Comparison of ENCODE assay signal across 13 cellular contexts in genomic region chr1:203217139-203217621, GRCh38. TPM values are rescaled to one million over a fixed set of nuclear protein-coding genes. Genes with fewer than 3 reads are reported as not detected.
DNase-seq lines count a peak whose midpoint lies in the region; ATAC-seq and TF ChIP-seq lines count a peak whose summit lies in the region.
"Had no signal": no experiment of that assay in that cellular context is flagged by ENCODE, and none has a peak within 500 bp of the region (broad histone marks: within the 10 kb centered on the region; RNA-seq: fewer than 3 reads in every experiment).

No MANE protein-coding gene starts in this region.

- H3F3A ChIP-seq in GM23338 (replicated peaks; ENCODE audit: low read depth) (no peaks in the 10 kb centered on the region), SK-N-SH (replicated peaks; ENCODE audit: insufficient read depth) (no peaks in the 10 kb centered on the region)

- peaks cover 17% of the 10 kb centered on the region for H3K4me1 Mint-ChIP-seq in GM23338

- no peaks in the 10 kb centered on the region; the same call in 2 of the 3 replicates for H3K9me3 Mint-ChIP-seq in GM23338
- H3K9me3 Mint-ChIP-seq: CD14-positive monocyte, neural crest cell had no signal

- H3K4me2 ChIP-seq in GM23338 = no peak overlapping the region
- H3K4me2 ChIP-seq in SK-N-SH = no peak overlapping the region
- H3K4me2 ChIP-seq: KMS-11 had no signal

- no peak for TF ChIP-seq EP300 in SK-N-SH (IDR thresholded peaks at IDR 0.05; ENCODE audit: borderline replicate concordance in 1 of 2, low read depth in 1 of 2, low read length in 1 of 2)

- H2AFZ ChIP-seq in GM23338 (peak overlapping the region; percentile 99), SK-N-SH (ENCODE audit: low read depth) (no peak overlapping the region)

- H3K4me3 Mint-ChIP-seq in GM23338 = no peak overlapping the region
- H3K4me3 Mint-ChIP-seq: neural crest cell had no signal

- POLR2A ChIA-PET in AG04450 (lab: Yijun Ruan, JAX) (no interaction called here), SK-N-SH (lab: Yijun Ruan, JAX) (interaction anchor here (2.2 kb wide), 1 partner anchor 99 kb away, joined by 12 read pairs; no protein-coding TSS in a partner anchor)

- in situ Hi-C loops in GM13976 (cut with MboI; ENCODE audit: low sequenced_read_pairs, unreplicated experiment) = loop anchor here (5.0 kb wide), 1 partner anchor 175 kb away; no protein-coding TSS in a partner anchor

- no peak overlapping the region for H3K27ac Mint-ChIP-seq in GM23338

- no peaks in the 10 kb centered on the region for H3K9me2 ChIP-seq in GM23338 (ENCODE audit: insufficient read depth)
- H3K9me2 ChIP-seq in SK-N-SH = no peaks in the 10 kb centered on the region

- H3K4me1 ChIP-seq in GM23338 (ENCODE audit: insufficient read depth) (peaks cover 10% of the 10 kb centered on the region), SK-N-SH (ENCODE audit: control insufficient read depth in 1 of 2, insufficient read depth in 2 of 2, low read depth in 1 of 2, low read length in 1 of 2) (peaks cover 0 to 2% of the 10 kb centered on the region in 2 experiments; a peak in 1 of 4 replicates)

- H3K4me3 ChIP-seq in AG04450 (ENCODE audit: low read depth, low read length) (no peak overlapping the region), GM23338 (no peak overlapping the region), SK-N-SH (ENCODE audit: low read depth in 2 of 2, low read length in 1 of 2) (no peak overlapping the region)

- H3K36me3 Mint-ChIP-seq in GM23338 (ENCODE audit: low read depth) = no peaks in the 10 kb centered on the region
- H3K36me3 Mint-ChIP-seq: CD14-positive monocyte had no signal

- WGBS in SK-N-SH (ENCODE audit: low lambda C conversion rate) = 57% methylated on average over 5 of the region's 5 CpGs

- no peaks in the 10 kb centered on the region for H4K20me1 ChIP-seq in GM23338 (replicated peaks; ENCODE audit: insufficient read depth)
- no peaks in the 10 kb centered on the region for H4K20me1 ChIP-seq in SK-N-SH (ENCODE audit: insufficient read depth)

- H3K9me3 ChIP-seq in AG04450 (ENCODE audit: control insufficient read depth, insufficient read depth, low read length) (no peaks in the 10 kb centered on the region), SK-N-SH (no peaks in the 10 kb centered on the region)

- H3K27me3 ChIP-seq in AG04450 (ENCODE audit: control insufficient read depth, insufficient read depth, low read length) (peaks cover 44% of the 10 kb centered on the region), GM23338 (ENCODE audit: insufficient read depth) (no peaks in the 10 kb centered on the region), SK-N-SH (ENCODE audit: insufficient read depth) (peaks cover 18% of the 10 kb centered on the region)

- no peak for TF ChIP-seq RAD21 in SK-N-SH (IDR thresholded peaks at IDR 0.05; ENCODE audit: low read length)

- ATAC-seq in GM23338 = peak; percentile 83
- ATAC-seq in GM21447 (IDR thresholded peaks at IDR 0.05; ENCODE audit: unreplicated experiment) = no peak

- peaks cover 20% of the 10 kb centered on the region for H3K27me3 Mint-ChIP-seq in GM23338 (ENCODE audit: insufficient read depth, low read depth, poor library complexity)

- CTCF ChIA-PET in AG04450 (lab: Charles Lee) = interaction anchor here (0.8 to 9.0 kb wide), 16 partner anchors 12 to 181 kb away, joined by 3 to 253 read pairs (median 8); partner anchors contain the start of gene ADORA1
- CTCF ChIA-PET in SK-N-SH (lab: Yijun Ruan, JAX) = interaction anchor here (0.7 to 23.6 kb wide), 32 partner anchors 9 to 271 kb away, joined by 3 to 602 read pairs (median 10); partner anchors contain the start of genes ADORA1, MYBPH and PPFIA4

- H3K79me2 ChIP-seq in GM23338 (replicated peaks; ENCODE audit: insufficient read depth) = no peaks in the 10 kb centered on the region
- no peaks in the 10 kb centered on the region for H3K79me2 ChIP-seq in SK-N-SH (ENCODE audit: insufficient read depth)

- H3K27ac ChIP-seq in AG04450 (ENCODE audit: low read depth, low read length) (no peak overlapping the region), GM23338 (ENCODE audit: low read depth) (no peak overlapping the region), SK-N-SH (ENCODE audit: low read depth in 2 of 2, low read length in 1 of 2) (no peak overlapping the region)
- H3K27ac ChIP-seq: epithelial cell of prostate, KMS-11 had no signal

- TF ChIP-seq CTCF in AG04450 (IDR thresholded peaks at IDR 0.05; ENCODE audit: low read depth, low read length) (0 out of 2 replicates have a peak, but pooled peaks have one; percentile 16), GM23338 (conservative IDR thresholded peaks at IDR 0.05; ENCODE audit: low read depth in 2 of 2) (peak; percentile 48 to 55), SK-N-SH (IDR thresholded peaks at IDR 0.05) (no peak; the same call in 1 of the 2 replicates), GM13976 (IDR thresholded peaks at IDR 0.05; ENCODE audit: borderline replicate concordance, control extremely low read depth, extremely low read depth, insufficient read depth, missing control alignments) (no peak)

- no peaks in the 10 kb centered on the region for H3K36me3 ChIP-seq in GM23338 (ENCODE audit: insufficient read depth)
- no peaks in the 10 kb centered on the region for H3K36me3 ChIP-seq in SK-N-SH (replicated peaks in 1 of 2; ENCODE audit: control insufficient read depth in 1 of 2, insufficient read depth in 2 of 2, low read length in 1 of 2)

- H3K9ac ChIP-seq in SK-N-SH = no peak overlapping the region
- H3K9ac ChIP-seq: KMS-11 had no signal

- no peak for DNase-seq in AG04450 (ENCODE audit: low read depth, low spot score)
- DNase-seq in GM23338 (ENCODE audit: low spot score) = peak; percentile 73
- DNase-seq in SK-N-SH = no peak
- DNase-seq in iPS-NIHi11 (ENCODE audit: low spot score) = peak; percentile 46
- no peak for DNase-seq in GM13976 (ENCODE audit: low spot score)
- no peak for DNase-seq in NCI-H1105 treated with DMSO at 0.1 percent for 48 hours (lab: John Stamatoyannopoulos, UW)
- no peak for DNase-seq in stimulated activated CD4-positive, alpha-beta T cell treated with anti-CD3 and anti-CD28 coated beads, Interleukin-4, amount 100 ng/mL, for 4 hours
- DNase-seq: stimulated activated naive CD8-positive, alpha-beta T cell treated with anti-CD3 and anti-CD28 coated beads, Interleukin-15, Interleukin-2, amounts not matched to agents 100 U/mL and 50 U/mL, for 24 hours had no signal

TF ChIP-seq in GM23338, 12 proteins besides CTCF, POLR2A, EP300 and RAD21 (continues in another document):
- TF ChIP-seq CREB1 (CRISPR knock-in tag; IDR thresholded peaks at IDR 0.05; ENCODE audit: low read depth) = no peak
- TF ChIP-seq NANOG (IDR thresholded peaks at IDR 0.05; ENCODE audit: borderline replicate concordance) = no peak
- no peak for TF ChIP-seq ETS1 (IDR thresholded peaks at IDR 0.05)
- TF ChIP-seq EZH2 (IDR thresholded peaks at IDR 0.05; ENCODE audit: low read depth, unreplicated experiment) = no peak
- no peak for TF ChIP-seq JUNB (IDR thresholded peaks at IDR 0.05; ENCODE audit: unreplicated experiment)

TF ChIP-seq in SK-N-SH, 30 proteins besides CTCF, POLR2A, EP300 and RAD21:
- peak; percentile 25; the same call in 1 of the 2 replicates for TF ChIP-seq SMC3 (IDR thresholded peaks at IDR 0.05; ENCODE audit: low read depth, low read length)
- no peak for TF ChIP-seq TAF1 (IDR thresholded peaks at IDR 0.05; ENCODE audit: borderline replicate concordance, low read depth, low read length)

RNA-seq across cellular contexts. Expression of gene CHIT1, which starts 12.3 kb away (rescaled TPM):
- polyA plus RNA-seq in AG04450 (2011; rRNA removed) (not detected in 2 replicates), GM23338 (2016; fragmentation: Nextera tagmentation; extraction: Ambion mirVana) (0.47 and 0.85 TPM in 2 replicates), SK-N-SH (2012; rRNA removed) (not detected in 2 replicates)
- polyA minus RNA-seq in AG04450 (2011; rRNA and poly(A)+ RNA removed) = not detected in 2 replicates
- 0.07 TPM in 1 of 2 replicates, not detected in the other for total RNA-seq in GM23338 (2014; rRNA removed; shearing (Covaris generic))
- not detected in 2 replicates for polyA plus RNA-seq in SK-N-SH (2012; cell fraction: cytosol; rRNA removed)
- polyA plus RNA-seq in SK-N-SH (2012; cell fraction: nucleus; rRNA removed) = 0.01 TPM in 2 replicates
- total RNA-seq: neural crest cell had no signal

RNA-seq across cellular contexts. Expression of gene CHI3L1, which starts 30.7 kb away (rescaled TPM):
- polyA plus RNA-seq in AG04450 (2011; rRNA removed) (6.4 and 8.9 TPM in 2 replicates), GM23338 (2016; fragmentation: Nextera tagmentation; extraction: Ambion mirVana) (not detected in 2 replicates), SK-N-SH (2012; rRNA removed) (not detected in 2 replicates)
- polyA minus RNA-seq in AG04450 (2011; rRNA and poly(A)+ RNA removed) = 2.3 and 3.4 TPM in 2 replicates
- total RNA-seq in GM23338 (2014; rRNA removed; shearing (Covaris generic)) = 0.76 TPM in 1 of 2 replicates, not detected in the other
- polyA plus RNA-seq in SK-N-SH (2012; cell fraction: cytosol; rRNA removed) = not detected in 2 replicates
- 0.02 TPM in 1 of 2 replicates, not detected in the other for polyA plus RNA-seq in SK-N-SH (2012; cell fraction: nucleus; rRNA removed)
- total RNA-seq: neural crest cell had no signal

RNA-seq across cellular contexts. Expression of gene MYBPH, which starts 41.6 kb away (rescaled TPM):
- polyA plus RNA-seq in AG04450 (2011; rRNA removed) (0.04 and 0.09 TPM in 2 replicates), GM23338 (2016; fragmentation: Nextera tagmentation; extraction: Ambion mirVana) (not detected in 2 replicates), SK-N-SH (2012; rRNA removed) (0.12 TPM in 1 of 2 replicates, not detected in the other)
- 0.13 TPM in 1 of 2 replicates, not detected in the other for polyA minus RNA-seq in AG04450 (2011; rRNA and poly(A)+ RNA removed)
- total RNA-seq in GM23338 (2014; rRNA removed; shearing (Covaris generic)) = not detected in 2 replicates
- polyA plus RNA-seq in SK-N-SH (2012; cell fraction: cytosol; rRNA removed) = not detected in 2 replicates
- 0.04 and 0.08 TPM in 2 replicates for polyA plus RNA-seq in SK-N-SH (2012; cell fraction: nucleus; rRNA removed)
- total RNA-seq: neural crest cell had no signal

Comparison
In these comparisons a context has a peak if more than half of its experiments do, and no peak if none do; other contexts are left out.
1. DNase-seq: peak in GM23338 (single experiment) and iPS-NIHi11 (single experiment); none in AG04450 (single experiment), SK-N-SH (single experiment), GM13976 (single experiment), NCI-H1105 treated with DMSO at 0.1 percent for 48 hours (single experiment) and stimulated activated CD4-positive, alpha-beta T cell treated with anti-CD3 and anti-CD28 coated beads, Interleukin-4, amount 100 ng/mL, for 4 hours (0 of 2).
2. CTCF ChIP-seq: peak in AG04450 (single experiment) and GM23338 (2 of 2); none in SK-N-SH (single experiment) and GM13976 (single experiment).